Comparison of ENCODE assay signal across 8 cellular contexts in the genomic region with DNA sequence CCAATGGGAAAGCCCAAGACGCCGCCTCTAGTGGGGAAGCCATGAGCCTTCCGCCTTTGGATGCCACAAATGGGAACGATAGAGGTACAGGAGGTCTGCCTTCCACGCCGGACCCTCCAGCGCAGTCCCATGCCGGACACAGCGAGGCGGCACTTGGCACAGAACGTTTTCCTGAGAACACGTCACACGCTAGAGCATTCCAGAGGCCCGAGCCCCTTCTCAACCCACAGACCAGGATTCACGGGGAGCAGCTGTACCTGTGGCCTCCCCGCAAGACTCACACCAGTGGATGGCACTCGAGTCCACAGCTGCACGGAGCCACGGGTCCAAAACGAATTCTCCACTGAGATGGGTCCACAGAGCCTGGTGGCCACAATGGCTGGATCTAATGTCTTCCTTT. TPM values are rescaled to one million over a fixed set of nuclear protein-coding genes. Genes with fewer than 3 reads are reported as not detected.
"Had no signal": no experiment of that assay in that cellular context is flagged by ENCODE, and none has a peak within 500 bp of the region (broad histone marks: within the 10 kb centered on the region; RNA-seq: fewer than 3 reads in every experiment).

No MANE protein-coding gene starts in this region.

- H3K9me3 ChIP-seq: HAP-1 had no signal

- ATAC-seq: GM23338, HCT116 had no signal

- FAIRE-seq: HTR-8/SVneo had no signal

- DNase-seq: H7, HFFc6, KBM-7 had no signal

- H3K4me1 ChIP-seq: HAP-1 had no signal

- H2AFZ ChIP-seq: GM23338 had no signal

- H3K4me3 ChIP-seq: GM23338, HAP-1 had no signal

- H3K4me2 ChIP-seq: GM23338 had no signal

RNA-seq across cellular contexts. Expression of a gene that starts 31.5 kb away (rescaled TPM):
- polyA plus RNA-seq: IgD-negative memory B cell had no signal
